In the genomic region with DNA sequence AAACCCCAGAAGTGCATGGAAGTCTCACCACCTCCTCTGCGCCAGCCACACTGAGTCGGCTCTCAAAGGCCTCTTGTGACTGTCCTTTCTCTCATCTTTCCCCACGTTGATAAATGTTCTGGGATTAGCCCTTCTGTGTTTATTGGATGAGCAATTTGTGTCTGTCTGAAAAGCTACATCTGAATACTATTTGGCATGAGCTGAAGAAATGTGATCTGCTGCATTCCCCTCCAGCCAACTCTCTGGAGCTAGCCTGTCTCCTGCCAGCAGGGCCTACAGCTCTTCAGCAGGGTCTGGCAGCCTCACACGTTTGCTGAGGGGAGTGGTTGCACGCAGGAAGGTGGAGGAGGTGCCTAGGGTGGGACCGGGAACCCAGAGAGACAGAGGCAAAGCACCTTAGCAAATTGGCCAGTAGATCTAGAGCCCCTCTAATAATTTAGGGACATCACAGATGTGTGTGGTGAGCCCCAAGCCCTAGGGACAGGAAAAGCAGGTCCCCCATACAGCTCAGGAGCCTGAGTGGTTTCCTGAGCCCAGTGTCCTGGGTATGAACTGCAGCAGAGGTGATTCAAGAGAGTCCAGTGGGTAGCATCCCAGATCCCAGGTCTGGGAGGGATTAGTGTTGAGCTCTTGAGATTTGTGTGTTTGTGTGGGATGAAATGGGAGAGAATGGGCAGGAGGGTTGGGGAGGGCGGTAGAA, we compare ENCODE assay signal across 14 cellular contexts. TPM values are rescaled to one million over a fixed set of nuclear protein-coding genes. Genes with fewer than 3 reads are reported as not detected.
A peak's percentile ranks its signal among the peaks of the same experiment; 100 is the strongest.
DNase-seq lines count a peak whose midpoint lies in the region; ATAC-seq and TF ChIP-seq lines count a peak whose summit lies in the region.
"Had no signal": no experiment of that assay in that cellular context is flagged by ENCODE, and none has a peak within 500 bp of the region (broad histone marks: within the 10 kb centered on the region; RNA-seq: fewer than 3 reads in every experiment).

No MANE protein-coding gene starts in this region.

- TF ChIP-seq POLR2A in ovary (IDR thresholded peaks at IDR 0.05) (no peak), adrenal gland (IDR thresholded peaks at IDR 0.05) (no peak)

- ATAC-seq in HG02588 (IDR thresholded peaks at IDR 0.05; ENCODE audit: unreplicated experiment): no peak
- no peak for ATAC-seq in HG03097 (IDR thresholded peaks at IDR 0.05; ENCODE audit: low FRiP score, unreplicated experiment)
- ATAC-seq: CD8-positive, alpha-beta T cell; naive thymus-derived CD8-positive, alpha-beta T cell had no signal

- H3K36me3 ChIP-seq in ovary: no peaks in the 10 kb centered on the region
- no peaks in the 10 kb centered on the region for H3K36me3 ChIP-seq in adrenal gland (replicated peaks in 1 of 2)

- intact Hi-C loops in ovary (cut with DNase I) (no loop called here), adrenal gland (cut with DNase I) (loop anchor here in 1 of 2 donors (5.0 kb wide), 1 partner anchor 35 kb away; no protein-coding TSS in a partner anchor)

- H3K27ac ChIP-seq in ovary: peak overlapping the region in 1 of 2 donors; percentile 43
- H3K27ac ChIP-seq in adrenal gland: no peak overlapping the region
- H3K27ac ChIP-seq: VCaP had no signal

- no peak overlapping the region for H3K4me3 ChIP-seq in fibroblast of mammary gland (ENCODE audit: control insufficient read depth, low read depth, low read length)
- no peak overlapping the region for H3K4me3 ChIP-seq in ovary
- no peak overlapping the region for H3K4me3 ChIP-seq in adrenal gland

- POLR2A ChIA-PET in HEK293T (lab: Yijun Ruan, JAX): interaction anchor here (0.8 kb wide), 1 partner anchor 21 kb away, joined by 3 read pairs; a partner anchor contains a TSS

- TF ChIP-seq CTCF in fibroblast of mammary gland (conservative IDR thresholded peaks at IDR 0.05; ENCODE audit: control insufficient read depth, insufficient read depth, low read depth, low read length) (no peak), ovary (IDR thresholded peaks at IDR 0.05) (no peak), adrenal gland (IDR thresholded peaks at IDR 0.05) (no peak)

- peaks cover 5% of the 10 kb centered on the region for H3K4me1 ChIP-seq in ovary (ENCODE audit: insufficient read depth)
- peaks cover 0 to 9% of the 10 kb centered on the region in 2 donors for H3K4me1 ChIP-seq in adrenal gland (replicated peaks in 1 of 2)

- H3K27me3 ChIP-seq in ovary (no peaks in the 10 kb centered on the region), adrenal gland (no peaks in the 10 kb centered on the region)

- WGBS in ovary, 3 donors: 27 to 31% (median 27%) methylated on average over 7 of the region's 7 CpGs
- whole genome bisulfite sequencing in adrenal gland, 4 donors: 55 to 73% (median 66%) methylated on average over 5 to 7 of the region's 7 CpGs

- TF ChIP-seq EP300 in ovary (IDR thresholded peaks at IDR 0.05): no peak

- CTCF ChIA-PET in HEK293T (lab: Yijun Ruan, JAX): no interaction called here

- DNase-seq in Ammon's horn (ENCODE audit: low spot score): peak; percentile 47
- DNase-seq in NCI-H446 (lab: John Stamatoyannopoulos, UW): peak; percentile 86 to 91
- peak; percentile 85 for DNase-seq in fibroblast of mammary gland (ENCODE audit: low read depth)
- peak; percentile 49 to 70 (median 62) for DNase-seq in ovary
- DNase-seq in adrenal gland: no peak
- DNase-seq in HEK293T (ENCODE audit: extremely low spot score): no peak
- DNase-seq: activated gamma-delta T cell treated with Interleukin-2 at 50 U/mL for 16 hours; CD8-positive, alpha-beta T cell; naive thymus-derived CD8-positive, alpha-beta T cell had no signal

- no peaks in the 10 kb centered on the region for H3K9me3 ChIP-seq in ovary
- H3K9me3 ChIP-seq in adrenal gland (replicated peaks in 1 of 3): no peaks in the 10 kb centered on the region

TF ChIP-seq in HEK293T, 16 proteins besides CTCF, POLR2A, EP300 and RAD21:
- no peak for TF ChIP-seq ELF4 (IDR thresholded peaks at IDR 0.05)
- TF ChIP-seq FOXK2 (IDR thresholded peaks at IDR 0.05): no peak
- TF ChIP-seq CTBP1 (IDR thresholded peaks at IDR 0.05; ENCODE audit: borderline replicate concordance): no peak
- TF ChIP-seq ZNF384 (IDR thresholded peaks at IDR 0.05): no peak
- no peak for TF ChIP-seq NFRKB (IDR thresholded peaks at IDR 0.05)
- TF ChIP-seq LEF1 (IDR thresholded peaks at IDR 0.05; ENCODE audit: borderline replicate concordance): no peak
- no peak for TF ChIP-seq L3MBTL2 (conservative IDR thresholded peaks at IDR 0.05)
- TF ChIP-seq BHLHE40 (IDR thresholded peaks at IDR 0.05; ENCODE audit: borderline replicate concordance): no peak
- no peak for TF ChIP-seq TARDBP (IDR thresholded peaks at IDR 0.05)
- TF ChIP-seq, protein P1, sequence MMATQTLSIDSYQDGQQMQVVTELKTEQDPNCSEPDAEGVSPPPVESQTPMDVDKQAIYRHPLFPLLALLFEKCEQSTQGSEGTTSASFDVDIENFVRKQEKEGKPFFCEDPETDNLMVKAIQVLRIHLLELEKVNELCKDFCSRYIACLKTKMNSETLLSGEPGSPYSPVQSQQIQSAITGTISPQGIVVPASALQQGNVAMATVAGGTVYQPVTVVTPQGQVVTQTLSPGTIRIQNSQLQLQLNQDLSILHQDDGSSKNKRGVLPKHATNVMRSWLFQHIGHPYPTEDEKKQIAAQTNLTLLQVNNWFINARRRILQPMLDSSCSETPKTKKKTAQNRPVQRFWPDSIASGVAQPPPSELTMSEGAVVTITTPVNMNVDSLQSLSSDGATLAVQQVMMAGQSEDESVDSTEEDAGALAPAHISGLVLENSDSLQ (IDR thresholded peaks at IDR 0.05): no peak
- no peak for TF ChIP-seq FOXM1 (IDR thresholded peaks at IDR 0.05; ENCODE audit: borderline replicate concordance)
- no peak for TF ChIP-seq SUZ12 (IDR thresholded peaks at IDR 0.05)
- TF ChIP-seq ARNT (IDR thresholded peaks at IDR 0.05): no peak
- TF ChIP-seq SP1 (IDR thresholded peaks at IDR 0.05): no peak
- no peak for TF ChIP-seq HDGF (IDR thresholded peaks at IDR 0.05; ENCODE audit: borderline replicate concordance)
TF ChIP-seq in HEK293T: peak in this region for 0.

RNA-seq across cellular contexts. Expression of a gene that starts 20.5 kb away (rescaled TPM):
- total RNA-seq in ovary: 100 to 1,000 TPM in 3 of 7 donors, 10 to 100 TPM in 4; 77.9 to 226 (median 88.3) TPM
- polyA plus RNA-seq in ovary: 100 to 1,000 TPM in 1 of 2 donors, 10 to 100 TPM in 1; 35.8 to 120 TPM
- total RNA-seq in adrenal gland: 100 to 1,000 TPM in 1 of 8 donors, 10 to 100 TPM in 7; 44.5 to 117 (median 70.1) TPM
- polyA plus RNA-seq in adrenal gland: 10 to 100 TPM; 18.7 to 70.5 (median 21.9) TPM

RNA-seq across cellular contexts. Expression of a gene that starts 52.3 kb away (rescaled TPM):
- total RNA-seq in ovary (not detected), adrenal gland (1 to 10 TPM in 2 of 8 donors, not detected in 6; 1.7 to 5.0 TPM)
- polyA plus RNA-seq in ovary (not detected), adrenal gland (1 to 10 TPM in 2 of 3 donors, not detected in 1; 1.8 to 4.3 TPM)
- total RNA-seq: CD8-positive, alpha-beta T cell; endothelial cell of umbilical vein; naive thymus-derived CD8-positive, alpha-beta T cell had no signal
- polyA plus RNA-seq: endothelial cell of umbilical vein; IgD-negative memory B cell; naive thymus-derived CD8-positive, alpha-beta T cell had no signal

Comparison
In these comparisons a context has a peak if more than half of its experiments do, and no peak if none do; other contexts are left out.
1. DNase-seq: peak in Ammon's horn (single experiment), NCI-H446 (2 of 2), fibroblast of mammary gland (single experiment) and ovary (5 of 5); none in adrenal gland (0 of 7) and HEK293T (single experiment).